8 cellular contexts compared by ENCODE assay signal in genomic region chrX:100819837-100820666, GRCh38. TPM values are rescaled to one million over a fixed set of nuclear protein-coding genes. Genes with fewer than 3 reads are reported as not detected.
DNase-seq lines count a peak whose midpoint lies in the region; ATAC-seq and TF ChIP-seq lines count a peak whose summit lies in the region.

A gene with protein sequence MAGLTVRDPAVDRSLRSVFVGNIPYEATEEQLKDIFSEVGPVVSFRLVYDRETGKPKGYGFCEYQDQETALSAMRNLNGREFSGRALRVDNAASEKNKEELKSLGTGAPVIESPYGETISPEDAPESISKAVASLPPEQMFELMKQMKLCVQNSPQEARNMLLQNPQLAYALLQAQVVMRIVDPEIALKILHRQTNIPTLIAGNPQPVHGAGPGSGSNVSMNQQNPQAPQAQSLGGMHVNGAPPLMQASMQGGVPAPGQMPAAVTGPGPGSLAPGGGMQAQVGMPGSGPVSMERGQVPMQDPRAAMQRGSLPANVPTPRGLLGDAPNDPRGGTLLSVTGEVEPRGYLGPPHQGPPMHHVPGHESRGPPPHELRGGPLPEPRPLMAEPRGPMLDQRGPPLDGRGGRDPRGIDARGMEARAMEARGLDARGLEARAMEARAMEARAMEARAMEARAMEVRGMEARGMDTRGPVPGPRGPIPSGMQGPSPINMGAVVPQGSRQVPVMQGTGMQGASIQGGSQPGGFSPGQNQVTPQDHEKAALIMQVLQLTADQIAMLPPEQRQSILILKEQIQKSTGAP (plus strand): TSS chrX:100820391. CDS start chrX:100820417, 26 bp downstream.

- no TSS peak for BruUV-seq in Caco-2 (replicated peaks; lab: Mats Ljungman, UMichigan)

- peak within 1 kb of the TSS; percentile 98 for H3K27ac Mint-ChIP-seq in Caco-2 (ENCODE audit: unreplicated experiment)

- H3K9me3 Mint-ChIP-seq in Caco-2 (ENCODE audit: unreplicated experiment), result no peaks in the 10 kb centered on the region

- H3K36me3 ChIP-seq in Caco-2 (ENCODE audit: control insufficient read depth, insufficient read depth, low read length), result no peaks in the 10 kb centered on the region; the same call in 1 of the 2 replicates
- H3K36me3 ChIP-seq in endocrine pancreas (ENCODE audit: control insufficient read depth, insufficient read depth, low read length), result no peaks in the 10 kb centered on the region

- H3K36me3 Mint-ChIP-seq in Caco-2 (ENCODE audit: insufficient read depth, unreplicated experiment), result peaks cover 22% of the 10 kb centered on the region

- peaks cover 7% of the 10 kb centered on the region for H3K4me1 Mint-ChIP-seq in Caco-2 (ENCODE audit: low read depth, unreplicated experiment)

- H3K9me3 ChIP-seq in Caco-2, result no peaks in the 10 kb centered on the region
- H3K9me3 ChIP-seq in endocrine pancreas (ENCODE audit: control insufficient read depth, low read length), result no peaks in the 10 kb centered on the region

- H3K27me3 ChIP-seq in Caco-2 (replicated peaks; ENCODE audit: control insufficient read depth, insufficient read depth, low read length) (no peaks in the 10 kb centered on the region), endocrine pancreas (ENCODE audit: control insufficient read depth, insufficient read depth, low read length) (no peaks in the 10 kb centered on the region)

- CTCF ChIA-PET in Caco-2 (lab: Charles Lee), result interaction anchor here (0.7 kb wide), 1 partner anchor 52 kb away, joined by 3 read pairs; no protein-coding TSS in a partner anchor

- ATAC-seq in GM21360 (IDR thresholded peaks at IDR 0.05; ENCODE audit: unreplicated experiment), result peak; percentile 98

- no peak for TF ChIP-seq CTCF in Caco-2 (IDR thresholded peaks at IDR 0.05; ENCODE audit: insufficient read depth in 1 of 2, low read depth in 1 of 2, low read length in 1 of 2, severe bottlenecking in 1 of 2, unreplicated experiment in 1 of 2)

- no peaks in the 10 kb centered on the region for H3K4me1 ChIP-seq in Caco-2
- peaks cover 4% of the 10 kb centered on the region for H3K4me1 ChIP-seq in endocrine pancreas (ENCODE audit: control insufficient read depth, insufficient read depth, low read length)

- H3K27me3 Mint-ChIP-seq in Caco-2 (ENCODE audit: insufficient read depth, unreplicated experiment), result no peaks in the 10 kb centered on the region

- DNase-seq in Caco-2 (peak; percentile 80), HT-29 (ENCODE audit: low spot score) (peak; percentile 89), NOMO-1 treated with DMSO at 0.1 percent for 48 hours (lab: John Stamatoyannopoulos, UW; ENCODE audit: unreplicated experiment) (peak; percentile 78), mesenteric fat pad (ENCODE audit: low spot score) (peak; percentile 92)
- DNase-seq in activated CD8-positive, alpha-beta memory T cell treated with anti-CD3 and anti-CD28 coated beads for 4 hours (ENCODE audit: low read depth in 2 of 2), result peak; percentile 55 to 57
- DNase-seq in stimulated activated CD8-positive, alpha-beta memory T cell treated with anti-CD3 and anti-CD28 coated beads, Interleukin-15, amount 100 ng/mL, for 1 hour (ENCODE audit: low read depth), result peak; percentile 51

- intact Hi-C loops in Caco-2 (cut with micrococcal nuclease; ENCODE audit: unreplicated experiment), result loop anchor here (2.0 to 5.0 kb wide), 2 partner anchors 52 to 63 kb away; partner anchors contain the start of gene NOX1

- H3K4me3 ChIP-seq in Caco-2 (ENCODE audit: low read depth, low read length) (peak within 1 kb of the TSS; percentile 50), endocrine pancreas (ENCODE audit: control insufficient read depth, insufficient read depth, low read length) (peak within 1 kb of the TSS; percentile 74)

- H3K9ac ChIP-seq in endocrine pancreas (ENCODE audit: control insufficient read depth, insufficient read depth, low read length), result peak within 1 kb of the TSS; percentile 56

- POLR2A ChIA-PET in Caco-2 (lab: Charles Lee), result interaction anchor here (0.5 kb wide), 1 partner anchor 63 kb away, joined by 3 read pairs; no protein-coding TSS in a partner anchor

- peak within 1 kb of the TSS; percentile 98 for H3K4me3 Mint-ChIP-seq in Caco-2 (ENCODE audit: unreplicated experiment)

RNA-seq across cellular contexts. Expression of the gene that starts here (rescaled TPM):
- 41.5 and 44.9 TPM in 2 replicates for total RNA-seq in Caco-2 (2022)
- total RNA-seq in HT-29 (2014; rRNA removed; shearing (Covaris generic)), result 63.9 and 70.6 TPM in 2 replicates
- 8.2 TPM for total RNA-seq in mesenteric fat pad

Comparison
In these comparisons a context has a peak if more than half of its experiments do, and no peak if none do; other contexts are left out.
1. Peak in every context shown above with its lines: DNase-seq, ATAC-seq and H3K4me3 ChIP-seq.